ENCODE assay signal across 21 cellular contexts in the genomic region with DNA sequence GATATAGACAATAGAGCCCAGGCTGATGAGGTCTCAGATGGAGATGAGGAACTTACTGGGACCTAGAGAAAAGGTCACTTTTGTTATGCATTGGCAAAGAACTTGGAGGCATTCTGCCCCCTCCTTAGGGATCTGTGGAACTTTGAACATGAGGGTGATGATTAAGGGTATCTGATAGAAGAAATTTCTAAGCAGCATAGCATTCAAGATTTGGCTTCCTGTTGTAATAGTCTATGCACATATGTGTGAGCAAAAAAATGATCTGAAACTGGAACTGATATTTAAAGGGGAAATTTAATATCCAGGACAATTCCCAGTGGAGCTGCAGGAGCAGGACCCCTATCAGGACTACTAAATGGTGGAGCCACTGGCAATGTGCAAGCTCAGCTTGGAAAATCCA.
"Had no signal": no experiment of that assay in that cellular context is flagged by ENCODE, and none has a peak within 500 bp of the region (broad histone marks: within the 10 kb centered on the region; RNA-seq: fewer than 3 reads in every experiment).

No MANE protein-coding gene starts in this region.

- H3K4me3 ChIP-seq: heart left ventricle, psoas muscle, right lobe of liver, stomach, thoracic aorta, transverse colon had no signal

- H3K4me3 Mint-ChIP-seq: endodermal cell; mesothelial cell of epicardium; natural killer cell treated with Interleukin-12 subunit alpha and Interleukin-12 subunit beta and Interleukin-15 and Interleukin-18, amount 100 ng/mL, for 72 hours had no signal

- H3K27ac Mint-ChIP-seq: endodermal cell; mesothelial cell of epicardium; natural killer cell treated with Interleukin-12 subunit alpha and Interleukin-12 subunit beta and Interleukin-15 and Interleukin-18, amount 100 ng/mL, for 72 hours had no signal

- H3K27me3 ChIP-seq: foreskin keratinocyte, heart left ventricle, right lobe of liver, stomach, transverse colon had no signal

- H3K9me3 Mint-ChIP-seq: endodermal cell; mesothelial cell of epicardium; natural killer cell treated with Interleukin-12 subunit alpha and Interleukin-12 subunit beta and Interleukin-15 and Interleukin-18, amount 100 ng/mL, for 72 hours had no signal

- H3K36me3 ChIP-seq: heart left ventricle, right lobe of liver, stomach, thoracic aorta, transverse colon had no signal

- H3K36me3 Mint-ChIP-seq: mesothelial cell of epicardium; natural killer cell treated with Interleukin-12 subunit alpha and Interleukin-12 subunit beta and Interleukin-15 and Interleukin-18, amount 100 ng/mL, for 72 hours had no signal

- H3K27me3 Mint-ChIP-seq: natural killer cell treated with Interleukin-12 subunit alpha and Interleukin-12 subunit beta and Interleukin-15 and Interleukin-18, amount 100 ng/mL, for 72 hours had no signal

- DNase-seq: cerebellar nuclear complex; dermis blood vessel endothelial cell; endodermal cell; erythroblast; foreskin keratinocyte; heart left ventricle; hippocampal formation; left colon; occipital lobe; psoas muscle; retina; right lobe of liver; stimulated activated CD4-positive, alpha-beta T cell treated with anti-CD3 and anti-CD28 coated beads, Interleukin-4, amount 100 ng/mL, for 24 hours; stimulated activated naive CD4-positive, alpha-beta T cell; stomach; substantia nigra; transverse colon had no signal

- ATAC-seq: foreskin keratinocyte; heart left ventricle; left colon; natural killer cell treated with Interleukin-12 subunit alpha and Interleukin-12 subunit beta and Interleukin-15 and Interleukin-18, amount 100 ng/mL, for 72 hours; psoas muscle; right lobe of liver had no signal

- H3K9me3 ChIP-seq: heart left ventricle, psoas muscle, right lobe of liver, stomach, thoracic aorta, transverse colon had no signal

- H3K9ac ChIP-seq: parathyroid adenoma had no signal

- H3K27ac ChIP-seq: foreskin keratinocyte, parathyroid adenoma, psoas muscle, right lobe of liver, stomach, thoracic aorta, transverse colon had no signal
